Comparison of ENCODE assay signal across 9 cellular contexts in the genomic region with DNA sequence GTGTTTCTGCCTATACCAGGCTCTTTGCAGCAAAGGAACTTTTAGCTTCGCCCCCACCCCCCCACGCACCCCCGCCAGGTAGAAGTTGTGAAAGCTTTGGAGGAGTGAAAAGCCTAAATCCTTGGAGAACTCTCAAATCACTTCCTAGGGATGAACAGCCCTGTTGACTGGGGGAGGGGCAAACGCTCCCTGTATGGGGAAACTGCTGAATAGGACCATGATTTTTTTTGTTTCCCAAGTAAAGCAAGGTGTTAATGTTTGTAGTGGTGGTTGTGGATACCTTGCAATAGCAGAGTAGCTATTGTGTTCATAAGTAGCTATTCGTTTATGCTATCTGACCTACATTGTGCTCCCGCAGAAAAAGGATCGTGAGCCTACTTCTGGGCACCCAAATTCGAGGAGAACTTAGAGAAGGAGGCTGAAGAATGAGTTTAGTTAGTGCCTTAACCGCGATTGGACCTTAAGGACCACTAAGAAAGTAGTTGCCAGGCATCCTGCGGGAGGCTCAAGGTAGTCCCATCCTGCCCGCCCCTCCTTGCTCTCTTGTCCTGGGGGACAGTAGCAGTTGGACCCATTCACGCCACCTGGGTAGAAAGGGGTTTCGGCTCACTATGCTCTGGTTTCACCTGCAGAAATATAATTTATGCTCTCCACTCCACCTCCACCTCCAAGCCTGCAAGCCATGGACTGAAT. TPM values are rescaled to one million over a fixed set of nuclear protein-coding genes. Genes with fewer than 3 reads are reported as not detected.
A peak's percentile ranks its signal among the peaks of the same experiment; 100 is the strongest.
DNase-seq lines count a peak whose midpoint lies in the region; ATAC-seq, FAIRE-seq and TF ChIP-seq lines count a peak whose summit lies in the region.
"Had no signal": no experiment of that assay in that cellular context is flagged by ENCODE, and none has a peak within 500 bp of the region (broad histone marks: within the 10 kb centered on the region; RNA-seq: fewer than 3 reads in every experiment).

No MANE protein-coding gene starts in this region.

- no peaks in the 10 kb centered on the region for H3K9me3 ChIP-seq in hepatocyte (ENCODE audit: low read depth)
- no peaks in the 10 kb centered on the region for H3K9me3 ChIP-seq in skeletal muscle tissue (ENCODE audit: control insufficient read depth in 3 of 3, low read length in 3 of 3)

- intact Hi-C loops in activated T-helper 2 cell treated with anti-CD3 and anti-CD28 coated beads, Interferon-gamma antibody, Interleukin-2, Interleukin-4, amounts not matched to agents 10 μg/mL and 5 μg/mL and 100 μg/mL, durations not matched to agents 14 hours and 24 hours and 36 hours (cut with micrococcal nuclease) = loop anchor here (2.0 kb wide), 3 partner anchors 201 to 423 kb away; a partner anchor contains a TSS

- H3K4me1 ChIP-seq in hepatocyte (ENCODE audit: insufficient read depth) (peaks cover 40% of the 10 kb centered on the region), skeletal muscle tissue (ENCODE audit: control insufficient read depth in 3 of 3, insufficient read depth in 3 of 3, low read length in 3 of 3) (peaks cover 47 to 59% (median 51%) of the 10 kb centered on the region in 3 donors)

- no peaks in the 10 kb centered on the region for H3K27me3 Mint-ChIP-seq in activated T-cell treated with anti-CD3 and anti-CD28 coated beads, Interleukin-2, amount 50 U/mL, for 72 hours (ENCODE audit: low read depth)
- H3K27me3 Mint-ChIP-seq in activated T-helper 2 cell treated with anti-CD3 and anti-CD28 coated beads, Interferon-gamma antibody, Interleukin-2, Interleukin-4, amounts not matched to agents 10 μg/mL and 5 μg/mL and 100 μg/mL, durations not matched to agents 14 hours and 24 hours and 36 hours (ENCODE audit: low read depth) = no peaks in the 10 kb centered on the region

- no peaks in the 10 kb centered on the region for H3K9me3 Mint-ChIP-seq in activated T-cell treated with anti-CD3 and anti-CD28 coated beads, Interleukin-2, amount 50 U/mL, for 72 hours
- no peaks in the 10 kb centered on the region for H3K9me3 Mint-ChIP-seq in activated T-helper 2 cell treated with anti-CD3 and anti-CD28 coated beads, Interferon-gamma antibody, Interleukin-2, Interleukin-4, amounts not matched to agents 10 μg/mL and 5 μg/mL and 100 μg/mL, durations not matched to agents 14 hours and 24 hours and 36 hours

- no peak for TF ChIP-seq CTCF in hepatocyte (IDR thresholded peaks at IDR 0.05; ENCODE audit: poor library complexity)

- peak overlapping the region; percentile 93 for H3K27ac Mint-ChIP-seq in activated T-cell treated with anti-CD3 and anti-CD28 coated beads, Interleukin-2, amount 50 U/mL, for 72 hours
- peak overlapping the region; percentile 97 for H3K27ac Mint-ChIP-seq in activated T-helper 2 cell treated with anti-CD3 and anti-CD28 coated beads, Interferon-gamma antibody, Interleukin-2, Interleukin-4, amounts not matched to agents 10 μg/mL and 5 μg/mL and 100 μg/mL, durations not matched to agents 14 hours and 24 hours and 36 hours

- H4K20me1 ChIP-seq in hepatocyte (ENCODE audit: insufficient read depth, poor library complexity, severe bottlenecking) = peaks cover 25% of the 10 kb centered on the region

- H3K36me3 ChIP-seq in hepatocyte (replicated peaks; ENCODE audit: insufficient read depth, low read depth) = peaks cover 4% of the 10 kb centered on the region
- peaks cover 29 to 32% (median 31%) of the 10 kb centered on the region in 3 donors for H3K36me3 ChIP-seq in skeletal muscle tissue (ENCODE audit: control insufficient read depth in 3 of 3, insufficient read depth in 3 of 3, low read length in 3 of 3)

- H3K9ac ChIP-seq in skeletal muscle tissue (ENCODE audit: low read depth in 1 of 3, low read length in 3 of 3) = peak overlapping the region; percentile 93 to 98 (median 97)

- FAIRE-seq in GM19239 (lab: Jason Lieb, UNC) = no peak
- FAIRE-seq: endometrium had no signal

- ATAC-seq in activated T-cell treated with anti-CD3 and anti-CD28 coated beads, Interleukin-2, amount 50 U/mL, for 72 hours (replicated peaks in 1 of 2) = no peak
- ATAC-seq in GM18907 (IDR thresholded peaks at IDR 0.05; ENCODE audit: unreplicated experiment) = no peak

- peaks cover 38% of the 10 kb centered on the region for H3K79me2 ChIP-seq in hepatocyte

- H3K4me3 ChIP-seq in hepatocyte (peak overlapping the region; percentile 12), skeletal muscle tissue (ENCODE audit: low read length in 3 of 3) (peak overlapping the region; percentile 88 to 95 (median 92))

- peaks cover 32 to 34% of the 10 kb centered on the region in 2 donors for H3K36me3 Mint-ChIP-seq in activated T-cell treated with anti-CD3 and anti-CD28 coated beads, Interleukin-2, amount 50 U/mL, for 72 hours (ENCODE audit: insufficient read depth in 2 of 2)
- H3K36me3 Mint-ChIP-seq in activated T-helper 2 cell treated with anti-CD3 and anti-CD28 coated beads, Interferon-gamma antibody, Interleukin-2, Interleukin-4, amounts not matched to agents 10 μg/mL and 5 μg/mL and 100 μg/mL, durations not matched to agents 14 hours and 24 hours and 36 hours (ENCODE audit: low read depth) = peaks cover 33% of the 10 kb centered on the region

- H3K9me2 ChIP-seq in hepatocyte (replicated peaks; ENCODE audit: insufficient read depth) = no peaks in the 10 kb centered on the region

- H3K27ac ChIP-seq in hepatocyte (peak overlapping the region; percentile 100), skeletal muscle tissue (ENCODE audit: low read depth, low read length) (peak overlapping the region; percentile 97)

- 34% methylated on average over 14 of the region's 14 CpGs for WGBS in hepatocyte (ENCODE audit: low lambda C conversion rate, missing lambda C conversion rate)

- H3K4me1 Mint-ChIP-seq in activated T-cell treated with anti-CD3 and anti-CD28 coated beads, Interleukin-2, amount 50 U/mL, for 72 hours (ENCODE audit: low read depth) = peaks cover 46% of the 10 kb centered on the region
- H3K4me1 Mint-ChIP-seq in activated T-helper 2 cell treated with anti-CD3 and anti-CD28 coated beads, Interferon-gamma antibody, Interleukin-2, Interleukin-4, amounts not matched to agents 10 μg/mL and 5 μg/mL and 100 μg/mL, durations not matched to agents 14 hours and 24 hours and 36 hours (ENCODE audit: low read depth) = peaks cover 42% of the 10 kb centered on the region

- H3K27me3 ChIP-seq in hepatocyte (no peaks in the 10 kb centered on the region), skeletal muscle tissue (ENCODE audit: control insufficient read depth in 3 of 3, insufficient read depth in 3 of 3, low read length in 3 of 3) (no peaks in the 10 kb centered on the region)

- peak overlapping the region; percentile 92 for H3K4me2 ChIP-seq in hepatocyte

- H2AFZ ChIP-seq in hepatocyte = peak overlapping the region; percentile 79

- peak in 1 of 2 donors; percentile 19 for DNase-seq in activated T-cell treated with anti-CD3 and anti-CD28 coated beads, Interleukin-2, amount 50 U/mL, for 72 hours
- no peak for DNase-seq in activated T-cell treated with anti-CD3 and anti-CD28 coated beads, Interleukin-2, amount 50 U/mL, for 48 hours
- DNase-seq in activated T-helper 2 cell treated with anti-CD3 and anti-CD28 coated beads, Interferon-gamma antibody, Interleukin-2, Interleukin-4, amounts not matched to agents 10 μg/mL and 5 μg/mL and 100 μg/mL, durations not matched to agents 14 hours and 24 hours and 36 hours (ENCODE audit: low spot score) = no peak
- peak; percentile 56 for DNase-seq in hepatocyte (ENCODE audit: low spot score)
- no peak for DNase-seq in GM19239 (ENCODE audit: insufficient read length, low spot score)
- no peak for DNase-seq in AML-193 (lab: John Stamatoyannopoulos, UW)

- peak overlapping the region; percentile 89 to 97 for H3K4me3 Mint-ChIP-seq in activated T-cell treated with anti-CD3 and anti-CD28 coated beads, Interleukin-2, amount 50 U/mL, for 72 hours
- peak overlapping the region; percentile 95 for H3K4me3 Mint-ChIP-seq in activated T-helper 2 cell treated with anti-CD3 and anti-CD28 coated beads, Interferon-gamma antibody, Interleukin-2, Interleukin-4, amounts not matched to agents 10 μg/mL and 5 μg/mL and 100 μg/mL, durations not matched to agents 14 hours and 24 hours and 36 hours (ENCODE audit: low read depth)

RNA-seq across cellular contexts. Expression of a gene that starts 0.9 kb away (rescaled TPM):
- 100 to 1,000 TPM; 391 to 596 TPM for total RNA-seq in activated T-cell treated with anti-CD3 and anti-CD28 coated beads, Interleukin-2, amount 50 U/mL, for 72 hours
- 386 and 390 TPM in 2 replicates for total RNA-seq in activated T-helper 2 cell treated with anti-CD3 and anti-CD28 coated beads, Interferon-gamma antibody, Interleukin-2, Interleukin-4, amounts not matched to agents 10 μg/mL and 5 μg/mL and 100 μg/mL, durations not matched to agents 14 hours and 24 hours and 36 hours
- total RNA-seq in hepatocyte (238 and 252 TPM in 2 replicates), skeletal muscle tissue (88.2 TPM)
- 345 and 359 TPM in 2 replicates for polyA plus RNA-seq in hepatocyte
